24 cellular contexts compared by ENCODE assay signal in the genomic region with DNA sequence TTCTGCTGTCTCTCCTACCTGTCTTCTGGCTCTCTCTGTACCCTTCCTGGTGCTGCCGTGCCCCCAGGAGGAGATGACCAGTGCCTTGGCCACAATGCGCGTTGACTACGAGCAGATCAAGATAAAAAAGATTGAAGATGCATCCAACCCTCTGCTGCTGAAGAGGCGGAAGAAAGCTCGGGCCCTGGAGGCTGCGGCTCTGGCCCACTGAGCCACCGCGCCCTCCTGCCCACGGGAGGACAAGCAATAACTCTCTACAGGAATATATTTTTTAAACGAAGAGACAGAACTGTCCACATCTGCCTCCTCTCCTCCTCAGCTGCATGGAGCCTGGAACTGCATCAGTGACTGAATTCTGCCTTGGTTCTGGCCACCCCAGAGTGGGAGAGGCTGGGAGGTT. TPM values are rescaled to one million over a fixed set of nuclear protein-coding genes. Genes with fewer than 3 reads are reported as not detected.
DNase-seq lines count a peak whose midpoint lies in the region; ATAC-seq and TF ChIP-seq lines count a peak whose summit lies in the region.
"Had no signal": no experiment of that assay in that cellular context is flagged by ENCODE, and none has a peak within 500 bp of the region (broad histone marks: within the 10 kb centered on the region; RNA-seq: fewer than 3 reads in every experiment).

No MANE protein-coding gene starts in this region.

- DNase-seq in activated naive CD4-positive, alpha-beta T cell treated with anti-CD3 and anti-CD28 coated beads for 36 hours = no peak
- no peak for DNase-seq in effector memory CD8-positive, alpha-beta T cell
- DNase-seq in nephron progenitor cell (no peak), NCI-H1694 (lab: John Stamatoyannopoulos, UW) (no peak)
- DNase-seq: Calu3; DND-41; NCI-H1048; NCI-H1417; NCI-H187; NCI-H2081 treated with DMSO at 0.1 percent for 48 hours; NCI-H2171 treated with DMSO at 0.1 percent for 48 hours; NCI-H345; NCI-H524; NCI-H82; NK-92 treated with Interleukin-12 subunit alpha and Interleukin-12 subunit beta, amount 100 ng/mL, for 24 hours; SHP77 treated with DMSO at 0.1 percent for 48 hours had no signal

- peak overlapping the region; percentile 26 for H3K27ac ChIP-seq in OCI-LY3 (ENCODE audit: low read length)
- H3K27ac ChIP-seq: BLaER1 had no signal

- H4K20me1 ChIP-seq in OCI-LY3 (ENCODE audit: insufficient read depth, low read length) = no peaks in the 10 kb centered on the region

- TF ChIP-seq CTCF in OCI-LY3 (IDR thresholded peaks at IDR 0.05; ENCODE audit: low read depth, low read length) = no peak
- TF ChIP-seq CTCF in nephron progenitor cell (IDR thresholded peaks at IDR 0.05) = no peak

- no peak overlapping the region for H3K9ac ChIP-seq in OCI-LY3 (ENCODE audit: low read length)
- H3K9ac ChIP-seq: BLaER1 had no signal

- peaks cover 50% of the 10 kb centered on the region for H3K36me3 ChIP-seq in OCI-LY3 (replicated peaks; ENCODE audit: low read depth, low read length)

- H3K4me1 Mint-ChIP-seq in activated naive CD4-positive, alpha-beta T cell treated with anti-CD3 and anti-CD28 coated beads, Interleukin-2, amount 50 U/mL, for 24 hours = peaks cover 41% of the 10 kb centered on the region
- peaks cover 34% of the 10 kb centered on the region for H3K4me1 Mint-ChIP-seq in activated naive CD4-positive, alpha-beta T cell treated with anti-CD3 and anti-CD28 coated beads for 36 hours (ENCODE audit: low read depth)
- H3K4me1 Mint-ChIP-seq in effector memory CD8-positive, alpha-beta T cell (ENCODE audit: low read depth in 2 of 2) = peaks cover 38 to 48% of the 10 kb centered on the region in 2 donors
- peaks cover 7% of the 10 kb centered on the region for H3K4me1 Mint-ChIP-seq in nephron progenitor cell

- ATAC-seq in effector memory CD8-positive, alpha-beta T cell (replicated peaks) = no peak
- ATAC-seq in GM21447 (IDR thresholded peaks at IDR 0.05; ENCODE audit: unreplicated experiment) (no peak), GM18858 (IDR thresholded peaks at IDR 0.05; ENCODE audit: unreplicated experiment) (no peak)
- ATAC-seq: HCT116 had no signal

- H3K27me3 ChIP-seq in OCI-LY3 (ENCODE audit: low read depth, low read length) = no peaks in the 10 kb centered on the region
- H3K27me3 ChIP-seq: BLaER1 had no signal

- H3K27ac Mint-ChIP-seq in activated naive CD4-positive, alpha-beta T cell treated with anti-CD3 and anti-CD28 coated beads, Interleukin-2, amount 50 U/mL, for 24 hours = peak overlapping the region; percentile 46
- no peak overlapping the region for H3K27ac Mint-ChIP-seq in activated naive CD4-positive, alpha-beta T cell treated with anti-CD3 and anti-CD28 coated beads for 36 hours
- H3K27ac Mint-ChIP-seq in effector memory CD8-positive, alpha-beta T cell = peak overlapping the region; percentile 93 to 94
- peak overlapping the region; percentile 57 for H3K27ac Mint-ChIP-seq in nephron progenitor cell

- no peak overlapping the region for H2AFZ ChIP-seq in OCI-LY3 (ENCODE audit: low read depth, low read length)

- peaks cover 15% of the 10 kb centered on the region for H3K79me2 ChIP-seq in OCI-LY3 (ENCODE audit: low read length)

- peaks cover 6% of the 10 kb centered on the region for H3K36me3 Mint-ChIP-seq in activated naive CD4-positive, alpha-beta T cell treated with anti-CD3 and anti-CD28 coated beads, Interleukin-2, amount 50 U/mL, for 24 hours
- H3K36me3 Mint-ChIP-seq in activated naive CD4-positive, alpha-beta T cell treated with anti-CD3 and anti-CD28 coated beads for 36 hours (ENCODE audit: low read depth) = peaks cover 14% of the 10 kb centered on the region
- peaks cover 90% of the 10 kb centered on the region for H3K36me3 Mint-ChIP-seq in effector memory CD8-positive, alpha-beta T cell (ENCODE audit: insufficient read depth)
- H3K36me3 Mint-ChIP-seq in nephron progenitor cell (ENCODE audit: low read depth) = peaks cover 21% of the 10 kb centered on the region

- peaks cover 98% of the 10 kb centered on the region for H3K4me1 ChIP-seq in OCI-LY3 (ENCODE audit: low read length)

- no peaks in the 10 kb centered on the region for H3K27me3 Mint-ChIP-seq in activated naive CD4-positive, alpha-beta T cell treated with anti-CD3 and anti-CD28 coated beads, Interleukin-2, amount 50 U/mL, for 24 hours
- no peaks in the 10 kb centered on the region for H3K27me3 Mint-ChIP-seq in activated naive CD4-positive, alpha-beta T cell treated with anti-CD3 and anti-CD28 coated beads for 36 hours (ENCODE audit: low read depth)
- H3K27me3 Mint-ChIP-seq in effector memory CD8-positive, alpha-beta T cell = no peaks in the 10 kb centered on the region
- H3K27me3 Mint-ChIP-seq in nephron progenitor cell (ENCODE audit: low read depth, poor library complexity) = peaks cover 4% of the 10 kb centered on the region

- no peaks in the 10 kb centered on the region for H3K9me3 Mint-ChIP-seq in activated naive CD4-positive, alpha-beta T cell treated with anti-CD3 and anti-CD28 coated beads, Interleukin-2, amount 50 U/mL, for 24 hours
- no peaks in the 10 kb centered on the region for H3K9me3 Mint-ChIP-seq in activated naive CD4-positive, alpha-beta T cell treated with anti-CD3 and anti-CD28 coated beads for 36 hours
- no peaks in the 10 kb centered on the region for H3K9me3 Mint-ChIP-seq in effector memory CD8-positive, alpha-beta T cell
- H3K9me3 Mint-ChIP-seq in nephron progenitor cell = no peaks in the 10 kb centered on the region

- H3K4me3 ChIP-seq in OCI-LY3 (ENCODE audit: low read length) = no peak overlapping the region
- H3K4me3 ChIP-seq: BLaER1 had no signal

- no peaks in the 10 kb centered on the region for H3K9me3 ChIP-seq in OCI-LY3 (ENCODE audit: insufficient read depth, low read length)
- H3K9me3 ChIP-seq: BLaER1 had no signal

- intact Hi-C loops in activated naive CD4-positive, alpha-beta T cell treated with anti-CD3 and anti-CD28 coated beads for 36 hours (cut with micrococcal nuclease) = no loop called here

- CTCF ChIA-PET in activated naive CD4-positive, alpha-beta T cell treated with anti-CD3 and anti-CD28 coated beads for 36 hours (lab: Charles Lee) = interaction anchor here (1.1 to 6.2 kb wide), 4 partner anchors 69 to 201 kb away, joined by 3 to 232 read pairs (median 72); no protein-coding TSS in a partner anchor

- peak overlapping the region; percentile 21 for H3K4me2 ChIP-seq in OCI-LY3 (ENCODE audit: low read length)
- H3K4me2 ChIP-seq: BLaER1 had no signal

- H3K4me3 Mint-ChIP-seq in activated naive CD4-positive, alpha-beta T cell treated with anti-CD3 and anti-CD28 coated beads, Interleukin-2, amount 50 U/mL, for 24 hours = no peak overlapping the region
- H3K4me3 Mint-ChIP-seq in activated naive CD4-positive, alpha-beta T cell treated with anti-CD3 and anti-CD28 coated beads for 36 hours = no peak overlapping the region
- peak overlapping the region in 1 of 2 donors; percentile 1 for H3K4me3 Mint-ChIP-seq in effector memory CD8-positive, alpha-beta T cell
- no peak overlapping the region for H3K4me3 Mint-ChIP-seq in nephron progenitor cell

RNA-seq across cellular contexts. Expression of a gene that starts 38.1 kb away (rescaled TPM):
- not detected for total RNA-seq in activated naive CD4-positive, alpha-beta T cell treated with anti-CD3 and anti-CD28 coated beads for 36 hours
- total RNA-seq: Calu3, H4, HT-29 had no signal

RNA-seq across cellular contexts. Expression of a gene that starts 39.8 kb away (rescaled TPM):
- total RNA-seq in activated naive CD4-positive, alpha-beta T cell treated with anti-CD3 and anti-CD28 coated beads for 36 hours = not detected
- total RNA-seq: Calu3, H4, HT-29 had no signal

RNA-seq across cellular contexts. Expression of a gene that starts 47.8 kb away (rescaled TPM):
- total RNA-seq in activated naive CD4-positive, alpha-beta T cell treated with anti-CD3 and anti-CD28 coated beads for 36 hours = 10 to 100 TPM; 83.4 to 85.3 TPM
